ENCODE assay signal across 18 cellular contexts in genomic region chr11:123822022-123822421, GRCh38. TPM values are rescaled to one million over a fixed set of nuclear protein-coding genes. Genes with fewer than 3 reads are reported as not detected.
A peak's percentile ranks its signal among the peaks of the same experiment; 100 is the strongest.
DNase-seq lines count a peak whose midpoint lies in the region; ATAC-seq and TF ChIP-seq lines count a peak whose summit lies in the region.
"Had no signal": no experiment of that assay in that cellular context is flagged by ENCODE, and none has a peak within 500 bp of the region (broad histone marks: within the 10 kb centered on the region; RNA-seq: fewer than 3 reads in every experiment).

No MANE protein-coding gene starts in this region.

- no peak overlapping the region for H3K27ac Mint-ChIP-seq in CD8-positive, alpha-beta T cell
- H3K27ac Mint-ChIP-seq: activated naive CD8-positive, alpha-beta T cell treated with anti-CD3 and anti-CD28 coated beads for 36 hours had no signal

- no peak overlapping the region for H3K4me3 Mint-ChIP-seq in CD8-positive, alpha-beta T cell
- H3K4me3 Mint-ChIP-seq: activated naive CD8-positive, alpha-beta T cell treated with anti-CD3 and anti-CD28 coated beads for 36 hours; activated T-cell treated with anti-CD3 and anti-CD28 coated beads, Interleukin-2, amount 50 U/mL, for 4 hours had no signal

- H3K4me3 ChIP-seq in CD8-positive, alpha-beta T cell (ENCODE audit: low read depth, low read length) = peak overlapping the region; percentile 23
- H3K4me3 ChIP-seq in body of pancreas = no peak overlapping the region
- H3K4me3 ChIP-seq: SK-N-MC, upper lobe of left lung had no signal

- WGBS in body of pancreas, 2 donors = 0 to 6% methylated on average over 2 of the region's 2 CpGs

- H3K4me1 ChIP-seq in CD8-positive, alpha-beta T cell (ENCODE audit: insufficient read depth, low read length) = peaks cover 4% of the 10 kb centered on the region
- H3K4me1 ChIP-seq in body of pancreas = peaks cover 13% of the 10 kb centered on the region
- H3K4me1 ChIP-seq: upper lobe of left lung had no signal

- no peak for TF ChIP-seq CTCF in CD8-positive, alpha-beta T cell (IDR thresholded peaks at IDR 0.05)
- no peak for TF ChIP-seq CTCF in body of pancreas (IDR thresholded peaks at IDR 0.05)

- H3K27me3 ChIP-seq in CD8-positive, alpha-beta T cell (ENCODE audit: insufficient read depth, low read length) = no peaks in the 10 kb centered on the region
- H3K27me3 ChIP-seq in body of pancreas = no peaks in the 10 kb centered on the region
- H3K27me3 ChIP-seq: upper lobe of left lung had no signal

- no peaks in the 10 kb centered on the region for H3K36me3 Mint-ChIP-seq in CD8-positive, alpha-beta T cell
- H3K36me3 Mint-ChIP-seq: activated naive CD8-positive, alpha-beta T cell treated with anti-CD3 and anti-CD28 coated beads for 36 hours had no signal

- intact Hi-C loops in CD8-positive, alpha-beta T cell (cut with DNase I, micrococcal nuclease) = no loop called here
- intact Hi-C loops in body of pancreas (cut with DNase I) = no loop called here

- no peak for ATAC-seq in CD8-positive, alpha-beta T cell
- peak; percentile 83 for ATAC-seq in GM21390 (IDR thresholded peaks at IDR 0.05; ENCODE audit: unreplicated experiment)
- peak; percentile 89 for ATAC-seq in body of pancreas
- ATAC-seq: activated T-cell treated with anti-CD3 and anti-CD28 coated beads, Interleukin-2, amount 50 U/mL, for 4 hours had no signal

- no peak for TF ChIP-seq POLR2A in body of pancreas (IDR thresholded peaks at IDR 0.05)

- no peak overlapping the region for H3K27ac ChIP-seq in CD8-positive, alpha-beta T cell (ENCODE audit: low read depth, low read length)
- peak overlapping the region in 3 of 4 donors; percentile 68 to 91 (median 74) for H3K27ac ChIP-seq in body of pancreas
- H3K27ac ChIP-seq: SK-N-MC, upper lobe of left lung had no signal

- DNase-seq in CD8-positive, alpha-beta T cell = no peak
- DNase-seq in body of pancreas = peak in 3 of 4 donors; percentile 38 to 77 (median 59)
- peak; percentile 32 for DNase-seq in myocyte (ENCODE audit: low read depth)
- no peak for DNase-seq in SK-N-DZ (ENCODE audit: low spot score)
- DNase-seq in NCI-H1694 (lab: John Stamatoyannopoulos, UW) = no peak
- DNase-seq in NCI-H2196 (lab: John Stamatoyannopoulos, UW; ENCODE audit: unreplicated experiment) = no peak
- DNase-seq in GF-D8 (lab: John Stamatoyannopoulos, UW) = no peak
- DNase-seq: activated CD4-positive, alpha-beta T cell treated with anti-CD3 and anti-CD28 coated beads, Interleukin-2, amount 50 U/mL, for 4 hours; activated naive CD8-positive, alpha-beta T cell treated with anti-CD3 and anti-CD28 coated beads for 36 hours; activated T-cell treated with anti-CD3 and anti-CD28 coated beads, Interleukin-2, amount 50 U/mL, for 4 hours; effector CD8-positive, alpha-beta T cell; left cardiac atrium; NCI-H1436; NCI-H510A; upper lobe of left lung had no signal

- H3K9me3 Mint-ChIP-seq in CD8-positive, alpha-beta T cell = peaks cover 2% of the 10 kb centered on the region
- H3K9me3 Mint-ChIP-seq: activated T-cell treated with anti-CD3 and anti-CD28 coated beads, Interleukin-2, amount 50 U/mL, for 4 hours had no signal

- POLR2A ChIA-PET in CD8-positive, alpha-beta T cell (lab: Charles Lee) = no interaction called here

- peaks cover 6% of the 10 kb centered on the region for H3K27me3 Mint-ChIP-seq in CD8-positive, alpha-beta T cell (ENCODE audit: low read depth)

- no peaks in the 10 kb centered on the region for H3K9me3 ChIP-seq in CD8-positive, alpha-beta T cell (ENCODE audit: low read length)
- H3K9me3 ChIP-seq in body of pancreas = no peaks in the 10 kb centered on the region
- H3K9me3 ChIP-seq: upper lobe of left lung had no signal

- H3K4me1 Mint-ChIP-seq in CD8-positive, alpha-beta T cell (ENCODE audit: low read depth) = no peaks in the 10 kb centered on the region
- H3K4me1 Mint-ChIP-seq: activated naive CD8-positive, alpha-beta T cell treated with anti-CD3 and anti-CD28 coated beads for 36 hours had no signal

- CTCF ChIA-PET in CD8-positive, alpha-beta T cell (lab: Charles Lee) = no interaction called here

- H3K36me3 ChIP-seq in CD8-positive, alpha-beta T cell (ENCODE audit: insufficient read depth, low read length) = no peaks in the 10 kb centered on the region
- no peaks in the 10 kb centered on the region for H3K36me3 ChIP-seq in body of pancreas (replicated peaks in 1 of 2; ENCODE audit: insufficient read depth in 1 of 2, low read depth in 2 of 2)
- H3K36me3 ChIP-seq: upper lobe of left lung had no signal

RNA-seq across cellular contexts. Expression of gene OR6M1, which starts 15.9 kb away (rescaled TPM):
- not detected for total RNA-seq in CD8-positive, alpha-beta T cell
- total RNA-seq in body of pancreas (not detected), myocyte (not detected in 2 replicates)
- polyA plus RNA-seq in myocyte (2012) = not detected
- polyA plus RNA-seq in SK-N-DZ (2014; cell fraction: cytosol; rRNA removed) = not detected in 2 replicates
- not detected in 2 replicates for polyA plus RNA-seq in SK-N-DZ (2014; cell fraction: nucleus; rRNA removed)
- total RNA-seq: activated naive CD8-positive, alpha-beta T cell treated with anti-CD3 and anti-CD28 coated beads for 36 hours; activated T-cell treated with anti-CD3 and anti-CD28 coated beads, Interleukin-2, amount 50 U/mL, for 4 hours; left cardiac atrium; LHCN-M2; upper lobe of left lung had no signal

Comparison
In these comparisons a context has a peak if more than half of its experiments do, and no peak if none do; other contexts are left out.
1. DNase-seq: peak in body of pancreas (3 of 4) and myocyte (single experiment); none in CD8-positive, alpha-beta T cell (0 of 7), SK-N-DZ (single experiment), NCI-H1694 (single experiment), NCI-H2196 (single experiment) and GF-D8 (single experiment).